Comparison of ENCODE assay signal across 2 cellular contexts in genomic region chr10:25840875-25841274, GRCh38.
DNase-seq lines count a peak whose midpoint lies in the region; ATAC-seq, FAIRE-seq and TF ChIP-seq lines count a peak whose summit lies in the region.
"Not testable (repeated sequence)": the region's sequence is repeated elsewhere in the genome, so short reads cannot be mapped to it uniquely, and the experiment has no call there.

No MANE protein-coding gene starts in this region.

- H4K20me1 ChIP-seq in K562 (replicated peaks; ENCODE audit: control insufficient read depth, insufficient read depth, low read length), result not testable (repeated sequence)

- H3K4me3 ChIP-seq in HEK293 (ENCODE audit: low read depth, low read length); K562: not testable (repeated sequence)

- not testable (repeated sequence) for ATAC-seq in K562

- H3K27me3 ChIP-seq in K562 (ENCODE audit: control insufficient read depth in 2 of 2, insufficient read depth in 2 of 2, low read length in 2 of 2), result not testable (repeated sequence)

- H2AFZ ChIP-seq in K562 (ENCODE audit: low read depth, low read length), result not testable (repeated sequence)

- H3K4me2 ChIP-seq in K562 (ENCODE audit: insufficient read depth, low read length), result not testable (repeated sequence)

- intact Hi-C loops in K562 (cut with micrococcal nuclease), result not testable (repeated sequence)

- TF ChIP-seq RAD21 in K562 (CRISPR knock-in tag; conservative IDR thresholded peaks at IDR 0.05 in 1 of 2, IDR thresholded peaks at IDR 0.05 in 1 of 2), result not testable (repeated sequence)

- not testable (repeated sequence) for H3K4me1 ChIP-seq in HEK293 (ENCODE audit: control insufficient read depth, insufficient read depth, low read length); K562 (replicated peaks in 1 of 2; ENCODE audit: control insufficient read depth in 2 of 2, insufficient read depth in 2 of 2, low read length in 2 of 2)

- TF ChIP-seq EP300 in K562 (IDR thresholded peaks at IDR 0.05; ENCODE audit: low read length), result not testable (repeated sequence)

- H3K9me3 ChIP-seq in HEK293 (ENCODE audit: control insufficient read depth, insufficient read depth, low read depth, low read length); K562 (replicated peaks; ENCODE audit: control insufficient read depth, insufficient read depth, low read depth, low read length): not testable (repeated sequence)

- not testable (repeated sequence) for DNase-seq in K562 (ENCODE audit: extremely low read depth in 1 of 4, low spot score in 3 of 4)

- not testable (repeated sequence) for H3K79me2 ChIP-seq in K562 (ENCODE audit: control insufficient read depth, insufficient read depth, low read length)

- H3K36me3 ChIP-seq in HEK293 (ENCODE audit: control insufficient read depth in 2 of 2, insufficient read depth in 1 of 2, low read length in 2 of 2); K562 (ENCODE audit: control insufficient read depth, insufficient read depth, low read length): not testable (repeated sequence)

- not testable (repeated sequence) for H3K9ac ChIP-seq in K562 (ENCODE audit: insufficient read depth in 1 of 2, low read depth in 2 of 2, low read length in 2 of 2)

- POLR2A ChIA-PET in HEK293 (lab: Yijun Ruan, JAX); K562 (lab: Yijun Ruan, JAX): not testable (repeated sequence)

- H3K27ac ChIP-seq in HEK293 (ENCODE audit: extremely low read depth, low read depth, low read length); K562 (ENCODE audit: extremely low read depth, low read depth, low read length): not testable (repeated sequence)

- in situ Hi-C loops in K562 (cut with MboI), result not testable (repeated sequence)

- not testable (repeated sequence) for TF ChIP-seq POLR2A in K562 (conservative IDR thresholded peaks at IDR 0.05)

- BruUV-seq in K562 (replicated peaks; lab: Mats Ljungman, UMichigan), result not testable (repeated sequence)

- not testable (repeated sequence) for FAIRE-seq in K562 (lab: Jason Lieb, UNC)

- CTCF ChIA-PET in HEK293 (lab: Yijun Ruan, JAX); K562 (lab: Yijun Ruan, JAX; ENCODE audit: low intra/inter-chr PET ratio): not testable (repeated sequence)

- not testable (repeated sequence) for TF ChIP-seq CTCF in HEK293 (tag by site-specific recombination; IDR thresholded peaks at IDR 0.05); K562 (IDR thresholded peaks at IDR 0.05 in 2 of 3, conservative IDR thresholded peaks at IDR 0.05 in 1 of 3; ENCODE audit: insufficient read depth in 2 of 3, low read depth in 1 of 3, low read length in 3 of 3)

- WGBS in K562 (ENCODE audit: insufficient coverage, low coverage, missing lambda C conversion rate), result 0% methylated on average over 3 of the region's 3 CpGs

- H3K9me1 ChIP-seq in K562 (ENCODE audit: control insufficient read depth, insufficient read depth, low read length), result not testable (repeated sequence)

TF ChIP-seq in HEK293, 187 proteins besides CTCF, POLR2A, EP300 and RAD21:
- peak; percentile 94 for TF ChIP-seq ZNF146 (tag by site-specific recombination; IDR thresholded peaks at IDR 0.05)
- 0 out of 2 replicates have a peak, but pooled peaks have one; percentile 27 for TF ChIP-seq ZNF280D (tag by site-specific recombination; IDR thresholded peaks at IDR 0.05)

TF ChIP-seq in K562, 482 proteins besides CTCF, POLR2A, EP300 and RAD21:
- peak; percentile 65 for TF ChIP-seq ZNF146 (CRISPR knock-in tag; IDR thresholded peaks at IDR 0.05; ENCODE audit: unreplicated experiment)
